In the genomic region with DNA sequence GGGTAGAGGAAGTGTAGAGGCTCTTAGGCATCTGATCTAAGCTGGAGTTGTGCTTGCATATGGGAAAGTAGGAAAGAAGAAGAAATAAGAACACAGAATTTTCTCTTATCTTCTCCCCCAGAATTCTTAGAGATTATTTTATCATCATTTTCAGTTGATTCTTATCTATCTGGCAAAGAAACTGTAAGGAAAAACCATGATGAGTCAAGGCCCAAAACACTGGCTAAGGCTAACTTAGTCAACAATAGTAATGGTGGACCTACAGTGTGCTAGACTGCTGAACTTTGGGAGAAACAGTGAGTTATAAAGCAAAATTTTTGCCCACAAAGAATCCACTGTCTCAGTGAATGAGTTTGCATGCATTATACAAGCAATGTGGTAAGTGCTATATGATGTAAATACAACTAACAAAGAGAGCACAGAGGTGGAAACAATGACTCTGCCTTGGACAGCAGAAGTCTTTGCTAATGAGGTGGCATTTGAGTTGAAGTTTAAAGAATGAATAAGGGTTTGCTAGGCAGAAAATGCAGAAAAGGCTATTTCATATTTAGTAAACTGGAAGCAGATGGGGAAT, we compare ENCODE assay signal across 26 cellular contexts.
DNase-seq lines count a peak whose midpoint lies in the region; ATAC-seq and TF ChIP-seq lines count a peak whose summit lies in the region.
"Had no signal": no experiment of that assay in that cellular context is flagged by ENCODE, and none has a peak within 500 bp of the region (broad histone marks: within the 10 kb centered on the region; RNA-seq: fewer than 3 reads in every experiment).

No MANE protein-coding gene starts in this region.

- no peaks in the 10 kb centered on the region for H3K9me2 ChIP-seq in SK-N-SH

- no peaks in the 10 kb centered on the region for H3K9me3 Mint-ChIP-seq in CD8-positive, alpha-beta T cell
- H3K9me3 Mint-ChIP-seq: activated CD4-positive, alpha-beta T cell treated with anti-CD3 and anti-CD28 coated beads, Interleukin-2, amount 10 ng/mL, durations not matched to agents 24 days and 14 days; effector memory CD8-positive, alpha-beta T cell; GM23338; stimulated activated naive B cell treated with anti-CD40 and anti-IgM and Interleukin-4, amounts not matched to agents 10 μg/mL and 1 μg/mL and 100 μg/mL, for 72 hours had no signal

- no peak overlapping the region for H3K27ac Mint-ChIP-seq in CD8-positive, alpha-beta T cell
- H3K27ac Mint-ChIP-seq: activated CD4-positive, alpha-beta T cell treated with anti-CD3 and anti-CD28 coated beads, Interleukin-2, amount 10 ng/mL, durations not matched to agents 24 days and 14 days; effector memory CD8-positive, alpha-beta T cell; GM23338; stimulated activated naive B cell treated with anti-CD40 and anti-IgM and Interleukin-4, amounts not matched to agents 10 μg/mL and 1 μg/mL and 100 μg/mL, for 72 hours had no signal

- H3K9ac ChIP-seq in SK-N-SH = no peak overlapping the region

- H3K27me3 ChIP-seq in SK-N-SH (ENCODE audit: insufficient read depth) (no peaks in the 10 kb centered on the region), foreskin keratinocyte (no peaks in the 10 kb centered on the region)
- no peaks in the 10 kb centered on the region for H3K27me3 ChIP-seq in CD8-positive, alpha-beta T cell (ENCODE audit: insufficient read depth, low read length)
- H3K27me3 ChIP-seq: ovary, right lobe of liver, upper lobe of left lung had no signal

- peaks cover 7 to 21% of the 10 kb centered on the region in 2 experiments; a peak in 3 of 4 replicates for H3K4me1 ChIP-seq in SK-N-SH (ENCODE audit: control insufficient read depth in 1 of 2, insufficient read depth in 2 of 2, low read depth in 1 of 2, low read length in 1 of 2)
- no peaks in the 10 kb centered on the region for H3K4me1 ChIP-seq in foreskin keratinocyte
- no peaks in the 10 kb centered on the region for H3K4me1 ChIP-seq in CD8-positive, alpha-beta T cell (ENCODE audit: insufficient read depth, low read length)
- H3K4me1 ChIP-seq: right lobe of liver, upper lobe of left lung had no signal

- DNase-seq in SK-N-SH = no peak
- peak; percentile 64 for DNase-seq in amniotic epithelial cell (ENCODE audit: low read depth)
- peak; percentile 53 to 65 for DNase-seq in foreskin keratinocyte
- no peak for DNase-seq in DMS53 treated with DMSO at 0.1 percent for 48 hours (lab: John Stamatoyannopoulos, UW; ENCODE audit: unreplicated experiment)
- no peak for DNase-seq in CD8-positive, alpha-beta T cell
- DNase-seq in NCI-H1105 treated with DMSO at 0.1 percent for 48 hours (lab: John Stamatoyannopoulos, UW) = no peak
- DNase-seq: activated CD4-positive, alpha-beta T cell treated with anti-CD3 and anti-CD28 coated beads, Interleukin-2, amount 10 ng/mL, durations not matched to agents 24 days and 14 days; activated effector memory CD4-positive, alpha-beta T cell treated with anti-CD3 and anti-CD28 coated beads, Interleukin-2, amount 50 U/mL, for 16 hours; amniotic stem cell; DMS53; effector memory CD8-positive, alpha-beta T cell; kidney; mesenchymal stem cell; naive thymus-derived CD8-positive, alpha-beta T cell; NCI-H1092 treated with DMSO at 0.1 percent for 48 hours; NCI-H2081 treated with DMSO at 0.1 percent for 48 hours; ovary; right lobe of liver; stimulated activated naive B cell treated with anti-CD40 and anti-IgM and Interleukin-4, amounts not matched to agents 10 μg/mL and 1 μg/mL and 100 μg/mL, for 72 hours; upper lobe of left lung had no signal

- no peaks in the 10 kb centered on the region for H4K20me1 ChIP-seq in SK-N-SH (ENCODE audit: insufficient read depth)

- no peak overlapping the region for H3K4me2 ChIP-seq in SK-N-SH
- H3K4me2 ChIP-seq: GM23338, hepatocyte had no signal

- intact Hi-C loops in CD8-positive, alpha-beta T cell (cut with DNase I, micrococcal nuclease) = no loop called here

- no peaks in the 10 kb centered on the region for H3K36me3 Mint-ChIP-seq in CD8-positive, alpha-beta T cell
- H3K36me3 Mint-ChIP-seq: naive thymus-derived CD8-positive, alpha-beta T cell; stimulated activated naive B cell treated with anti-CD40 and anti-IgM and Interleukin-4, amounts not matched to agents 10 μg/mL and 1 μg/mL and 100 μg/mL, for 72 hours had no signal

- no peaks in the 10 kb centered on the region for H3K79me2 ChIP-seq in SK-N-SH (ENCODE audit: insufficient read depth)
- H3K79me2 ChIP-seq: hepatocyte had no signal

- H2AFZ ChIP-seq in SK-N-SH (ENCODE audit: low read depth) = no peak overlapping the region
- H2AFZ ChIP-seq: GM23338, hepatocyte had no signal

- no peaks in the 10 kb centered on the region for H3F3A ChIP-seq in SK-N-SH (replicated peaks; ENCODE audit: insufficient read depth)

- H3K27ac ChIP-seq in SK-N-SH (ENCODE audit: low read depth in 2 of 2, low read length in 1 of 2) = peak overlapping the region in 1 of 2 experiments; percentile 48; a peak in 2 of 4 replicates
- no peak overlapping the region for H3K27ac ChIP-seq in foreskin keratinocyte
- H3K27ac ChIP-seq in temporal lobe (ENCODE audit: low read depth, low read length) = peak overlapping the region; percentile 79
- H3K27ac ChIP-seq in CD8-positive, alpha-beta T cell (ENCODE audit: low read depth, low read length) = no peak overlapping the region
- H3K27ac ChIP-seq: 22Rv1, C4-2B, hepatocyte, ovary, right lobe of liver, upper lobe of left lung had no signal

- CTCF ChIA-PET in SK-N-SH (lab: Yijun Ruan, JAX) = no interaction called here
- CTCF ChIA-PET in CD8-positive, alpha-beta T cell (lab: Charles Lee) = no interaction called here

- ATAC-seq in SK-N-SH treated with all-trans-retinoic acid at 6 μM for 48 hours (no peak), foreskin keratinocyte (peak; percentile 73)
- ATAC-seq in CD8-positive, alpha-beta T cell = no peak
- ATAC-seq: effector memory CD8-positive, alpha-beta T cell; GM23338; naive thymus-derived CD8-positive, alpha-beta T cell; right lobe of liver; stimulated activated naive B cell treated with anti-CD40 and anti-IgM and Interleukin-4, amounts not matched to agents 10 μg/mL and 1 μg/mL and 100 μg/mL, for 72 hours had no signal

- TF ChIP-seq CTCF in SK-N-SH (IDR thresholded peaks at IDR 0.05) (no peak), foreskin keratinocyte (conservative IDR thresholded peaks at IDR 0.05) (no peak)
- TF ChIP-seq CTCF in CD8-positive, alpha-beta T cell (IDR thresholded peaks at IDR 0.05) = no peak

- H3K4me3 ChIP-seq in SK-N-SH (ENCODE audit: low read depth in 2 of 2, low read length in 1 of 2) = no peak overlapping the region
- H3K4me3 ChIP-seq in CD8-positive, alpha-beta T cell (ENCODE audit: low read depth, low read length) = no peak overlapping the region
- H3K4me3 ChIP-seq: GM23338, hepatocyte, ovary, right lobe of liver, upper lobe of left lung had no signal

- no peak overlapping the region for H3K4me3 Mint-ChIP-seq in CD8-positive, alpha-beta T cell
- H3K4me3 Mint-ChIP-seq: activated CD4-positive, alpha-beta T cell treated with anti-CD3 and anti-CD28 coated beads, Interleukin-2, amount 10 ng/mL, durations not matched to agents 24 days and 14 days; effector memory CD8-positive, alpha-beta T cell; GM23338; naive thymus-derived CD8-positive, alpha-beta T cell; stimulated activated naive B cell treated with anti-CD40 and anti-IgM and Interleukin-4, amounts not matched to agents 10 μg/mL and 1 μg/mL and 100 μg/mL, for 72 hours had no signal

- H3K27me3 Mint-ChIP-seq in CD8-positive, alpha-beta T cell (ENCODE audit: low read depth) = peaks cover 20% of the 10 kb centered on the region

- H3K36me3 ChIP-seq in SK-N-SH (replicated peaks in 1 of 2; ENCODE audit: control insufficient read depth in 1 of 2, insufficient read depth in 2 of 2, low read length in 1 of 2) = no peaks in the 10 kb centered on the region
- H3K36me3 ChIP-seq in CD8-positive, alpha-beta T cell (ENCODE audit: insufficient read depth, low read length) = no peaks in the 10 kb centered on the region
- H3K36me3 ChIP-seq: ovary, right lobe of liver, upper lobe of left lung had no signal

- POLR2A ChIA-PET in SK-N-SH (lab: Yijun Ruan, JAX) = no interaction called here
- POLR2A ChIA-PET in CD8-positive, alpha-beta T cell (lab: Charles Lee) = no interaction called here

- peak in 1 of 2 experiments; percentile 55; a peak in 1 of 4 replicates for TF ChIP-seq EP300 in SK-N-SH (IDR thresholded peaks at IDR 0.05; ENCODE audit: borderline replicate concordance in 1 of 2, low read depth in 1 of 2, low read length in 1 of 2)

- no peak for TF ChIP-seq RAD21 in SK-N-SH (IDR thresholded peaks at IDR 0.05; ENCODE audit: low read length)

- no peaks in the 10 kb centered on the region for H3K9me3 ChIP-seq in SK-N-SH
- no peaks in the 10 kb centered on the region for H3K9me3 ChIP-seq in CD8-positive, alpha-beta T cell (ENCODE audit: low read length)
- H3K9me3 ChIP-seq: ovary, right lobe of liver, upper lobe of left lung had no signal

- no peaks in the 10 kb centered on the region for H3K4me1 Mint-ChIP-seq in CD8-positive, alpha-beta T cell (ENCODE audit: low read depth)
- H3K4me1 Mint-ChIP-seq: activated CD4-positive, alpha-beta T cell treated with anti-CD3 and anti-CD28 coated beads, Interleukin-2, amount 10 ng/mL, durations not matched to agents 24 days and 14 days; naive thymus-derived CD8-positive, alpha-beta T cell; stimulated activated naive B cell treated with anti-CD40 and anti-IgM and Interleukin-4, amounts not matched to agents 10 μg/mL and 1 μg/mL and 100 μg/mL, for 72 hours had no signal

TF ChIP-seq in SK-N-SH, 30 proteins besides CTCF, POLR2A, EP300 and RAD21 (continues in another document):
- TF ChIP-seq JUND (IDR thresholded peaks at IDR 0.05) (peak; percentile 34), FOXJ3 (CRISPR knock-in tag; IDR thresholded peaks at IDR 0.05) (no peak), RCOR1 (IDR thresholded peaks at IDR 0.05; ENCODE audit: low read length) (no peak), FOSL2 (IDR thresholded peaks at IDR 0.05; ENCODE audit: borderline replicate concordance, low read depth) (peak; percentile 30; the same call in 1 of the 2 replicates), SIN3A (IDR thresholded peaks at IDR 0.05; ENCODE audit: borderline replicate concordance, low read depth, low read length) (no peak), TAF1 (IDR thresholded peaks at IDR 0.05; ENCODE audit: borderline replicate concordance, low read depth, low read length) (no peak), YY1 (IDR thresholded peaks at IDR 0.05; ENCODE audit: low read depth) (no peak)

TF ChIP-seq in SK-N-SH treated with all-trans-retinoic acid at 6 μM for 48 hours, 23 proteins besides CTCF, POLR2A, EP300 and RAD21 (continues in another document):
- TF ChIP-seq PPARA (CRISPR knock-in tag; IDR thresholded peaks at IDR 0.05; ENCODE audit: borderline replicate concordance) = no peak
- no peak for TF ChIP-seq ZC3H10 (CRISPR knock-in tag; IDR thresholded peaks at IDR 0.05)
- TF ChIP-seq ZNF565 (CRISPR knock-in tag; conservative IDR thresholded peaks at IDR 0.05; ENCODE audit: low read depth) = no peak
- no peak for TF ChIP-seq ZFP3 (CRISPR knock-in tag; IDR thresholded peaks at IDR 0.05)
- no peak for TF ChIP-seq ZNF8 (CRISPR knock-in tag; IDR thresholded peaks at IDR 0.05)
- TF ChIP-seq ISL1 (CRISPR knock-in tag; IDR thresholded peaks at IDR 0.05) = no peak
- TF ChIP-seq TOX (CRISPR knock-in tag; IDR thresholded peaks at IDR 0.05; ENCODE audit: borderline replicate concordance) = no peak
- no peak for TF ChIP-seq BACH2 (CRISPR knock-in tag; IDR thresholded peaks at IDR 0.05; ENCODE audit: borderline replicate concordance)

Comparison
In these comparisons a context has a peak if more than half of its experiments do, and no peak if none do; other contexts are left out.
1. DNase-seq: peak in amniotic epithelial cell (single experiment) and foreskin keratinocyte (2 of 2); none in SK-N-SH (single experiment), DMS53 treated with DMSO at 0.1 percent for 48 hours (single experiment), CD8-positive, alpha-beta T cell (0 of 7) and NCI-H1105 treated with DMSO at 0.1 percent for 48 hours (single experiment).